10 cellular contexts compared by ENCODE assay signal in the genomic region with DNA sequence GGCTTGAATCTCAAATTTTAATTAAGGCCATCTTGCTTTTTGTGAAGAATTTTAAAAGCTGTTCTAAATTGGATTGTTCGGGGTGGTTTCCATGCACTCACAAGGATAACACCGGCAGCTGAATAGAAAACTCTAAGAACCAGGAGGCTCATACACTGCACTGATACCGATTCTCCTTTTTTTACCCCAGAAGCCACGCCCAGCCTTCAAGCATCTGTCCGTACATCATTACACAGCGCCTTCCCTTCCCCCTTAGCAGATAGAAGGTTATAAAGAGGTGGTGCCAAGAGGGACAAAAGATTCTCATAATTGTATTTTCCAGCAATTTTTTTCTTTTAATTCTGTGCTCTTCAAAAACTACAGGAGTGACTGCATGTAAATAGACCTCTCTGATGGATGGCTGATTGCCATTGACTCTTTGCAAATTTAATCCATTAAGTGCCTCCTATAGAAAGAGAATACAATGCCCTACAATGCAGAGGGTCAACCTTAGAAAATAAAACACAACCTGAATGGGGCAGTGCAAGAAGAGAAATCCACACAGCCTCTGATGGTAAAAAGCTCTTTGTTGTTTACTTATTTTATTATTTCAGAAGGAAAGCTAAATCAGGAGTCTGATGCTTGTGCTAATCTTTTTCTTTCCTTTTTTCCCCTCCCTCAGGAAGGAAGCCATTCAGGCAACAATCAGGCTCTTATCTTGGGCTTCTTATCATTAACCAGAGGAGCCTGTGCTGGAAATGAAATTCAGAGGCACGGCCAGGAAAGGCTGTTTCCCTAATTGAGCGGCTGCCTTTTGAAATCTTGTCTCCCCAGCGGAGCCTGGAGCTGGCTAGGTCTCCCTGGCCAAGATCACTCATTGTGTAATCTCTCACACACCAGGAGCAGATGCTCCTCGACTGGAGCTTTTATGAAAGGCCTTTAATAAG.
A peak's percentile ranks its signal among the peaks of the same experiment; 100 is the strongest.
DNase-seq lines count a peak whose midpoint lies in the region; ATAC-seq and TF ChIP-seq lines count a peak whose summit lies in the region.
"Had no signal": no experiment of that assay in that cellular context is flagged by ENCODE, and none has a peak within 500 bp of the region (broad histone marks: within the 10 kb centered on the region; RNA-seq: fewer than 3 reads in every experiment).

No MANE protein-coding gene starts in this region.

- DNase-seq in HAP-1 (ENCODE audit: low spot score in 2 of 2) (peak; percentile 85 to 99), left cardiac atrium (peak; percentile 60), sigmoid colon (peak; percentile 74)
- no peak for DNase-seq in activated naive CD4-positive, alpha-beta T cell treated with anti-CD3 and anti-CD28 coated beads, Interleukin-2, amount 50 U/mL, for 72 hours (ENCODE audit: low spot score in 2 of 2)
- no peak for DNase-seq in stimulated activated naive CD4-positive, alpha-beta T cell (lab: John Stamatoyannopoulos, UW)
- DNase-seq: anterior cingulate cortex, HFFc6 had no signal

- H3K4me1 ChIP-seq in HAP-1 (peaks cover 15% of the 10 kb centered on the region), sigmoid colon (no peaks in the 10 kb centered on the region)

- TF ChIP-seq CTCF in sigmoid colon (IDR thresholded peaks at IDR 0.05), result no peak

- 19 to 53% methylated on average over 10 of the region's 10 CpGs for WGBS in sigmoid colon, 2 donors

- H3K4me3 ChIP-seq in HAP-1, result no peak overlapping the region
- H3K4me3 ChIP-seq in sigmoid colon, result no peak overlapping the region

- H3K27me3 ChIP-seq in HAP-1 (ENCODE audit: low read depth), result no peaks in the 10 kb centered on the region; the same call in 1 of the 2 replicates
- H3K27me3 ChIP-seq in sigmoid colon, result no peaks in the 10 kb centered on the region

- H3K36me3 Mint-ChIP-seq in activated naive CD4-positive, alpha-beta T cell treated with anti-CD3 and anti-CD28 coated beads, Interleukin-2, amount 50 U/mL, for 72 hours, result peaks cover 11 to 17% of the 10 kb centered on the region in 2 donors

- TF ChIP-seq POLR2A in sigmoid colon (IDR thresholded peaks at IDR 0.05), result no peak

- intact Hi-C loops in left cardiac atrium (cut with DNase I), result no loop called here
- intact Hi-C loops in sigmoid colon (cut with DNase I), result no loop called here

- peaks cover 23 to 29% of the 10 kb centered on the region in 2 donors for H3K9me3 Mint-ChIP-seq in activated naive CD4-positive, alpha-beta T cell treated with anti-CD3 and anti-CD28 coated beads, Interleukin-2, amount 50 U/mL, for 72 hours

- TF ChIP-seq EP300 in sigmoid colon (IDR thresholded peaks at IDR 0.05), result no peak

- no peak overlapping the region for H3K27ac ChIP-seq in sigmoid colon

- H3K27ac Mint-ChIP-seq in activated naive CD4-positive, alpha-beta T cell treated with anti-CD3 and anti-CD28 coated beads, Interleukin-2, amount 50 U/mL, for 72 hours, result no peak overlapping the region
- H3K27ac Mint-ChIP-seq: HFFc6 had no signal

- ATAC-seq in SK-N-SH treated with all-trans-retinoic acid at 6 μM for 48 hours, result peak; percentile 72
- ATAC-seq in left cardiac atrium, result peak; percentile 94 to 96
- ATAC-seq in HG03196 (IDR thresholded peaks at IDR 0.05; ENCODE audit: unreplicated experiment), result no peak
- no peak for ATAC-seq in activated naive CD4-positive, alpha-beta T cell treated with anti-CD3 and anti-CD28 coated beads, Interleukin-2, amount 50 U/mL, for 72 hours
- ATAC-seq in GM18861 (IDR thresholded peaks at IDR 0.05; ENCODE audit: unreplicated experiment), result no peak

- H3K36me3 ChIP-seq in HAP-1 (replicated peaks) (no peaks in the 10 kb centered on the region), sigmoid colon (no peaks in the 10 kb centered on the region)

- peaks cover 9% of the 10 kb centered on the region; the same call in 1 of the 2 replicates for H3K9me3 ChIP-seq in HAP-1
- H3K9me3 ChIP-seq in sigmoid colon, result peaks cover 0 to 5% (median 1%) of the 10 kb centered on the region in 4 donors

- in situ Hi-C loops in HAP-1 (cut with MboI; ENCODE audit: low sequenced_read_pairs), result no loop called here

TF ChIP-seq in SK-N-SH treated with all-trans-retinoic acid at 6 μM for 48 hours, 23 proteins besides CTCF, POLR2A, EP300 and RAD21 (continues in another document):
- peak; percentile 46; the same call in 1 of the 2 replicates for TF ChIP-seq ISL1 (CRISPR knock-in tag; IDR thresholded peaks at IDR 0.05)
- no peak for TF ChIP-seq OSR1 (CRISPR knock-in tag; IDR thresholded peaks at IDR 0.05)
- no peak for TF ChIP-seq GLIS3 (CRISPR knock-in tag; IDR thresholded peaks at IDR 0.05)
- TF ChIP-seq BACH2 (CRISPR knock-in tag; IDR thresholded peaks at IDR 0.05; ENCODE audit: borderline replicate concordance), result no peak
- no peak for TF ChIP-seq ESRRG (CRISPR knock-in tag; IDR thresholded peaks at IDR 0.05)
- no peak for TF ChIP-seq SNAI2 (CRISPR knock-in tag; IDR thresholded peaks at IDR 0.05)
- TF ChIP-seq RARB (CRISPR knock-in tag; IDR thresholded peaks at IDR 0.05), result no peak
- no peak for TF ChIP-seq CSDC2 (CRISPR knock-in tag; IDR thresholded peaks at IDR 0.05)
- no peak for TF ChIP-seq ZFP30 (CRISPR knock-in tag; IDR thresholded peaks at IDR 0.05)
- TF ChIP-seq ZFP3 (CRISPR knock-in tag; IDR thresholded peaks at IDR 0.05), result no peak
- no peak for TF ChIP-seq ZNF565 (CRISPR knock-in tag; conservative IDR thresholded peaks at IDR 0.05; ENCODE audit: low read depth)
- TF ChIP-seq, protein P1, sequence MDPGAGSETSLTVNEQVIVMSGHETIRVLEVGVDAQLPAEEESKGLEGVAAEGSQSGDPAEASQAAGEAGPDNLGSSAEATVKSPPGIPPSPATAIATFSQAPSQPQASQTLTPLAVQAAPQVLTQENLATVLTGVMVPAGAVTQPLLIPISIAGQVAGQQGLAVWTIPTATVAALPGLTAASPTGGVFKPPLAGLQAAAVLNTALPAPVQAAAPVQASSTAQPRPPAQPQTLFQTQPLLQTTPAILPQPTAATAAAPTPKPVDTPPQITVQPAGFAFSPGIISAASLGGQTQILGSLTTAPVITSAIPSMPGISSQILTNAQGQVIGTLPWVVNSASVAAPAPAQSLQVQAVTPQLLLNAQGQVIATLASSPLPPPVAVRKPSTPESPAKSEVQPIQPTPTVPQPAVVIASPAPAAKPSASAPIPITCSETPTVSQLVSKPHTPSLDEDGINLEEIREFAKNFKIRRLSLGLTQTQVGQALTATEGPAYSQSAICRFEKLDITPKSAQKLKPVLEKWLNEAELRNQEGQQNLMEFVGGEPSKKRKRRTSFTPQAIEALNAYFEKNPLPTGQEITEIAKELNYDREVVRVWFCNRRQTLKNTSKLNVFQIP (CRISPR knock-in tag; IDR thresholded peaks at IDR 0.05; ENCODE audit: borderline replicate concordance, low read depth), result no peak
- TF ChIP-seq TOX (CRISPR knock-in tag; IDR thresholded peaks at IDR 0.05; ENCODE audit: borderline replicate concordance), result no peak
- TF ChIP-seq ZNF8 (CRISPR knock-in tag; IDR thresholded peaks at IDR 0.05), result no peak; the same call in 1 of the 2 replicates
- TF ChIP-seq ZC3H10 (CRISPR knock-in tag; IDR thresholded peaks at IDR 0.05), result no peak
- no peak for TF ChIP-seq PATZ1 (CRISPR knock-in tag; IDR thresholded peaks at IDR 0.05; ENCODE audit: borderline replicate concordance)
- TF ChIP-seq ARNTL (CRISPR knock-in tag; IDR thresholded peaks at IDR 0.05; ENCODE audit: borderline replicate concordance, low read depth), result no peak
- TF ChIP-seq CREB5 (CRISPR knock-in tag; IDR thresholded peaks at IDR 0.05; ENCODE audit: low read depth), result no peak
- TF ChIP-seq CSRNP3 (CRISPR knock-in tag; IDR thresholded peaks at IDR 0.05), result no peak
- peak; percentile 65 for TF ChIP-seq ZNF70 (CRISPR knock-in tag; IDR thresholded peaks at IDR 0.05)

Comparison
In these comparisons a context has a peak if more than half of its experiments do, and no peak if none do; other contexts are left out.
1. DNase-seq: peak in HAP-1 (2 of 2), left cardiac atrium (single experiment) and sigmoid colon (single experiment); none in activated naive CD4-positive, alpha-beta T cell treated with anti-CD3 and anti-CD28 coated beads, Interleukin-2, amount 50 U/mL, for 72 hours (0 of 2) and stimulated activated naive CD4-positive, alpha-beta T cell (0 of 6).
2. ATAC-seq: peak in SK-N-SH treated with all-trans-retinoic acid at 6 μM for 48 hours (single experiment) and left cardiac atrium (2 of 2); none in HG03196 (single experiment), activated naive CD4-positive, alpha-beta T cell treated with anti-CD3 and anti-CD28 coated beads, Interleukin-2, amount 50 U/mL, for 72 hours (0 of 2) and GM18861 (single experiment).